Comparison of ENCODE assay signal across 7 cellular contexts in the genomic region with DNA sequence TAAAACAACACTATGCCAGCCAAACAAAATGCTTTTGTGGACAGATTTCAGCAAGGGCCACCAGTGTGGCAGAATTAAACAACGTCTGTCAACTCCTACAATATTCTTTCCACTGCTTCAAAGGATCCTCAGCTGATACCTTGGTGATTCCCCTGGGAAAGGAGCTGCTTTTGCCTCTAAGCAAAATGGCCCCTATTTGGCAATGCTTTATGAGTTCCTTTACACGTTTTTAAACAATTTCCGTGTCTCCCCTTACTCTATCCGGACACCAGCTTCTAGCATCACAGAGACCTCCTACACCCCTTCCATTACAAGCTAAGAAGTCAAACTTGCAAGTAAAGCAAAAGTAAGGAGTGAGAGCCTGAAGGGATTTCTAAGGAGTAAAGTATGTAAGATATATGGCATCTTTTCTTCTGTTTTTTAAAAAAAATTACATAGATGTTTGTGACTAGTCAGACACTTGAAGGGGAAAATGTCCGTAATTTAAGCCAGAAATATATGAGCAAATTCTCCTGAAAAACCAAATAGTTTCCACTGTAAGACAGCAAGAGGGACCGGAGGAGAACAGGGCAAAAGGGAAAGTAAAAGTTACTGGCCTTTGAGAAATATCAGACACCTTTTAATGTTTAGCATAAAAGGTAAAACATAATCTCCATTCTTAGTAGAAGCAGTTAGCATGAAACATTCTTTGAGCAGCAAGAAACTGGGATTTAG. TPM values are rescaled to one million over a fixed set of nuclear protein-coding genes. Genes with fewer than 3 reads are reported as not detected.
DNase-seq lines count a peak whose midpoint lies in the region; FAIRE-seq lines count a peak whose summit lies in the region.

No MANE protein-coding gene starts in this region.

- H2AFZ ChIP-seq in trophoblast cell (ENCODE audit: insufficient read depth, low read length, poor library complexity): no peak overlapping the region

- no peak overlapping the region for H3K27ac ChIP-seq in trophoblast cell (ENCODE audit: low read depth, low read length)

- no peaks in the 10 kb centered on the region for H3K36me3 ChIP-seq in trophoblast cell (ENCODE audit: control insufficient read depth in 1 of 2, insufficient read depth in 2 of 2, low read length in 2 of 2)

- no peak overlapping the region for H4K12ac ChIP-seq in trophoblast cell (ENCODE audit: low read depth, low read length)

- WGBS in trophoblast cell (ENCODE audit: extremely low coverage, insufficient coverage, insufficient read length): no CpG with 5 or more reads among the region's 6 CpGs

- no peak overlapping the region for H2BK5ac ChIP-seq in trophoblast cell (ENCODE audit: low read depth, low read length, poor library complexity)

- no peak overlapping the region for H4K8ac ChIP-seq in trophoblast cell (ENCODE audit: low read depth, low read length)

- H2BK12ac ChIP-seq in trophoblast cell (ENCODE audit: low read length): no peak overlapping the region

- intact Hi-C loops in head of caudate nucleus (cut with DNase I): no loop called here

- H2BK120ac ChIP-seq in trophoblast cell (ENCODE audit: insufficient read depth, low read length, poor library complexity): no peak overlapping the region

- H3K4me2 ChIP-seq in trophoblast cell (ENCODE audit: low read length): peak overlapping the region; percentile 65

- peaks cover 6 to 7% of the 10 kb centered on the region in 2 experiments for H3K4me1 ChIP-seq in trophoblast cell (ENCODE audit: control insufficient read depth in 1 of 2, insufficient read depth in 2 of 2, low read length in 2 of 2)

- no peak overlapping the region for H3K18ac ChIP-seq in trophoblast cell (ENCODE audit: low read length)

- peaks cover 8% of the 10 kb centered on the region for H3K79me2 ChIP-seq in trophoblast cell (ENCODE audit: control insufficient read depth, insufficient read depth, low read length, poor library complexity)

- peak overlapping the region; percentile 12 for H3K4ac ChIP-seq in trophoblast cell (ENCODE audit: low read depth, low read length)

- FAIRE-seq in GM19239 (lab: Jason Lieb, UNC): peak; percentile 83

- H3K23ac ChIP-seq in trophoblast cell (ENCODE audit: low read length): no peak overlapping the region

- H3K9me3 ChIP-seq in trophoblast cell (ENCODE audit: insufficient read depth, low read depth, low read length): no peaks in the 10 kb centered on the region

- H3K79me1 ChIP-seq in trophoblast cell (ENCODE audit: low read length): peaks cover 14% of the 10 kb centered on the region

- no peak for DNase-seq in GM19239 (ENCODE audit: insufficient read length, low spot score)
- DNase-seq in OCI-M1 (lab: John Stamatoyannopoulos, UW): peak; percentile 63
- peak; percentile 17 for DNase-seq in epidermal melanocyte (ENCODE audit: insufficient read length, low spot score)
- no peak for DNase-seq in trophoblast cell
- no peak for DNase-seq in NK-92 treated with Interleukin-12 subunit alpha and Interleukin-12 subunit beta, amount 100 ng/mL, for 24 hours (lab: John Stamatoyannopoulos, UW)
- no peak for DNase-seq in head of caudate nucleus
- DNase-seq in foreskin melanocyte: no peak

- H3K9ac ChIP-seq in trophoblast cell (ENCODE audit: low read length): no peak overlapping the region

- H4K91ac ChIP-seq in trophoblast cell (ENCODE audit: low read depth, low read length): no peak overlapping the region

- no peak overlapping the region for H3K14ac ChIP-seq in trophoblast cell (ENCODE audit: low read length)

- H3K4me3 ChIP-seq in trophoblast cell (ENCODE audit: low read depth, low read length): no peak overlapping the region

- no peak overlapping the region for H2AK5ac ChIP-seq in trophoblast cell (ENCODE audit: low read length)

- no peaks in the 10 kb centered on the region for H3K27me3 ChIP-seq in trophoblast cell (ENCODE audit: insufficient read depth, low read length)

RNA-seq across cellular contexts. Expression of a gene that starts 1.9 kb away (rescaled TPM):
- polyA plus RNA-seq in trophoblast cell (2013): 31.6 and 32.3 TPM in 2 replicates

Comparison
In these comparisons a context has a peak if more than half of its experiments do, and no peak if none do; other contexts are left out.
1. DNase-seq: peak in OCI-M1 (single experiment) and epidermal melanocyte (single experiment); none in GM19239 (single experiment), trophoblast cell (0 of 2), NK-92 treated with Interleukin-12 subunit alpha and Interleukin-12 subunit beta, amount 100 ng/mL, for 24 hours (single experiment), head of caudate nucleus (0 of 42) and foreskin melanocyte (single experiment).